Comparison of ENCODE assay signal across 14 cellular contexts in the genomic region with DNA sequence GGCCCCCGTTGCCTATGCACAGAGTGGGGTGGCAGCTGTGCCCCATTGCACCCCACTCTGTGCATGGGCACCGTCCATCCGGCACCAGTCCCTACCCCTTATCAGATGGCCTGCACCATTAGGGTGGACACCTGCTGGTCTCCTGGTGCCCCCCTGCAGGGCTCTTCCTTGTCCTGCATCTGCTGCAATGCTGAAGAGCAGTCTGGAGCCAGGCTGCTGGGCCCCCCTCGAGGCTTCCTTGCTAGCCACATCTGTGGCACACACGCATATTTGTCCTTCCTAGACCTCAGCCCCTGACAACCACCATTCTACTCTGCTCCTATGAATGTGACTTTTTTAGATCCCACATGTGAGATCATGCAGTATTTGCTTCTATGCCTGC.
"Had no signal": no experiment of that assay in that cellular context is flagged by ENCODE, and none has a peak within 500 bp of the region (broad histone marks: within the 10 kb centered on the region; RNA-seq: fewer than 3 reads in every experiment).

No MANE protein-coding gene starts in this region.

- H3K4me3 ChIP-seq: tibial nerve had no signal

- H3K27ac ChIP-seq: tibial nerve had no signal

- DNase-seq: activated CD4-positive, alpha-beta memory T cell treated with anti-CD3 and anti-CD28 coated beads, Interleukin-2, amount 10 ng/mL, durations not matched to agents 7 days and 5 days; activated CD4-positive, alpha-beta T cell treated with anti-CD3 and anti-CD28 coated beads for 4 hours; activated gamma-delta T cell; activated T-cell treated with anti-CD3 and anti-CD28 coated beads, Interleukin-2, amount 50 U/mL, for 48 hours; amygdala; cortex of kidney; effector CD8-positive, alpha-beta T cell; foreskin melanocyte; stimulated activated CD4-positive, alpha-beta T cell treated with anti-CD3 and anti-CD28 coated beads, Interleukin-4, amount 100 ng/mL, for 1 hour; stimulated activated naive CD4-positive, alpha-beta T cell had no signal

- ATAC-seq: activated naive CD4-positive, alpha-beta T cell treated with anti-CD3 and anti-CD28 coated beads, Interleukin-2, amount 50 U/mL, for 72 hours had no signal

- H3K9me3 Mint-ChIP-seq: activated CD4-positive, alpha-beta memory T cell treated with anti-CD3 and anti-CD28 coated beads, Interleukin-2, amount 10 ng/mL, durations not matched to agents 7 days and 5 days; central memory CD8-positive, alpha-beta T cell had no signal

- H3K4me1 Mint-ChIP-seq: activated CD4-positive, alpha-beta memory T cell treated with anti-CD3 and anti-CD28 coated beads, Interleukin-2, amount 10 ng/mL, durations not matched to agents 7 days and 5 days; central memory CD8-positive, alpha-beta T cell had no signal

- H3K4me3 Mint-ChIP-seq: activated CD4-positive, alpha-beta memory T cell treated with anti-CD3 and anti-CD28 coated beads, Interleukin-2, amount 10 ng/mL, durations not matched to agents 7 days and 5 days; brain; central memory CD8-positive, alpha-beta T cell had no signal

- H3K27me3 ChIP-seq: tibial nerve had no signal
